In genomic region chrX:45068555-45068954, GRCh38 we compare ENCODE assay signal across 14 cellular contexts.
A peak's percentile ranks its signal among the peaks of the same experiment; 100 is the strongest.
DNase-seq lines count a peak whose midpoint lies in the region; ATAC-seq and TF ChIP-seq lines count a peak whose summit lies in the region.
"Had no signal": no experiment of that assay in that cellular context is flagged by ENCODE, and none has a peak within 500 bp of the region (broad histone marks: within the 10 kb centered on the region; RNA-seq: fewer than 3 reads in every experiment).

No MANE protein-coding gene starts in this region.

- peaks cover 34% of the 10 kb centered on the region for H3K36me3 Mint-ChIP-seq in MCF 10A (ENCODE audit: insufficient read depth, unreplicated experiment)
- H3K36me3 Mint-ChIP-seq in activated CD4-positive, alpha-beta memory T cell treated with anti-CD3 and anti-CD28 coated beads, Interleukin-2, amount 10 ng/mL, durations not matched to agents 7 days and 5 days (ENCODE audit: low read depth): peaks cover 44% of the 10 kb centered on the region

- no peaks in the 10 kb centered on the region for H3K36me3 ChIP-seq in breast epithelium

- no peaks in the 10 kb centered on the region for H3K9me3 Mint-ChIP-seq in MCF 10A (ENCODE audit: unreplicated experiment)
- H3K9me3 Mint-ChIP-seq in activated CD4-positive, alpha-beta memory T cell treated with anti-CD3 and anti-CD28 coated beads, Interleukin-2, amount 10 ng/mL, durations not matched to agents 7 days and 5 days: no peaks in the 10 kb centered on the region

- no peaks in the 10 kb centered on the region for H3K4me1 ChIP-seq in breast epithelium

- peak overlapping the region; percentile 20 for H3K27ac Mint-ChIP-seq in MCF 10A (ENCODE audit: low read depth, unreplicated experiment)
- peak overlapping the region; percentile 62 for H3K27ac Mint-ChIP-seq in activated CD4-positive, alpha-beta memory T cell treated with anti-CD3 and anti-CD28 coated beads, Interleukin-2, amount 10 ng/mL, durations not matched to agents 7 days and 5 days

- no peak overlapping the region for H3K4me3 Mint-ChIP-seq in MCF 10A (ENCODE audit: unreplicated experiment)
- peak overlapping the region; percentile 50 for H3K4me3 Mint-ChIP-seq in activated CD4-positive, alpha-beta memory T cell treated with anti-CD3 and anti-CD28 coated beads, Interleukin-2, amount 10 ng/mL, durations not matched to agents 7 days and 5 days

- no peaks in the 10 kb centered on the region for H3K27me3 Mint-ChIP-seq in MCF 10A (ENCODE audit: insufficient read depth, unreplicated experiment)
- H3K27me3 Mint-ChIP-seq in activated CD4-positive, alpha-beta memory T cell treated with anti-CD3 and anti-CD28 coated beads, Interleukin-2, amount 10 ng/mL, durations not matched to agents 7 days and 5 days: no peaks in the 10 kb centered on the region

- H3K4me3 ChIP-seq in breast epithelium: no peak overlapping the region
- H3K4me3 ChIP-seq: ascending aorta had no signal

- intact Hi-C loops in MCF 10A (cut with micrococcal nuclease) (no loop called here), breast epithelium (cut with DNase I; ENCODE audit: low total_unique reads) (no loop called here)

- BruUV-seq in MCF 10A (replicated peaks; lab: Mats Ljungman, UMichigan): no TSS peak

- POLR2A ChIA-PET in MCF 10A (lab: Yijun Ruan, JAX): interaction anchor here (0.5 to 8.4 kb wide), 3 partner anchors 57 to 195 kb away, joined by 3 to 56 read pairs (median 3); partner anchors contain the start of gene KDM6A
- POLR2A ChIA-PET in activated CD4-positive, alpha-beta memory T cell treated with anti-CD3 and anti-CD28 coated beads, Interleukin-2, amount 10 ng/mL, durations not matched to agents 7 days and 5 days (lab: Charles Lee): interaction anchor here (0.8 to 5.7 kb wide), 2 partner anchors 12 to 195 kb away, joined by 3 to 36 read pairs; partner anchors contain the start of gene KDM6A

- TF ChIP-seq CTCF in MCF 10A (IDR thresholded peaks at IDR 0.05; ENCODE audit: unreplicated experiment): no peak
- TF ChIP-seq CTCF in breast epithelium (IDR thresholded peaks at IDR 0.05): no peak

- H3K27ac ChIP-seq in breast epithelium: no peak overlapping the region
- H3K27ac ChIP-seq: ascending aorta had no signal

- CTCF ChIA-PET in MCF 10A (lab: Yijun Ruan, JAX): interaction anchor here (0.5 to 1.7 kb wide), 5 partner anchors 119 to 1033 kb away, joined by 3 to 6 read pairs (median 4); partner anchors contain the start of genes FUNDC1 and KDM6A
- CTCF ChIA-PET in activated CD4-positive, alpha-beta memory T cell treated with anti-CD3 and anti-CD28 coated beads, Interleukin-2, amount 10 ng/mL, durations not matched to agents 7 days and 5 days (lab: Charles Lee): no interaction called here

- ATAC-seq in GM21825 (IDR thresholded peaks at IDR 0.05; ENCODE audit: unreplicated experiment): no peak

- no peak for TF ChIP-seq POLR2A in breast epithelium (IDR thresholded peaks at IDR 0.05)

- no peaks in the 10 kb centered on the region for H3K27me3 ChIP-seq in breast epithelium
- H3K27me3 ChIP-seq: ascending aorta had no signal

- peaks cover 8% of the 10 kb centered on the region for H3K4me1 Mint-ChIP-seq in MCF 10A (ENCODE audit: insufficient read depth, unreplicated experiment)
- H3K4me1 Mint-ChIP-seq in activated CD4-positive, alpha-beta memory T cell treated with anti-CD3 and anti-CD28 coated beads, Interleukin-2, amount 10 ng/mL, durations not matched to agents 7 days and 5 days: peaks cover 35% of the 10 kb centered on the region

- no peaks in the 10 kb centered on the region for H3K9me3 ChIP-seq in breast epithelium
- H3K9me3 ChIP-seq: ascending aorta had no signal

- DNase-seq in MCF 10A (ENCODE audit: unreplicated experiment) (no peak), breast epithelium (ENCODE audit: low spot score in 2 of 2) (no peak), kidney tubule cell (ENCODE audit: low spot score) (peak; percentile 26), NCI-H1417 treated with DMSO at 0.1 percent for 48 hours (lab: John Stamatoyannopoulos, UW) (no peak), NCI-H446 (lab: John Stamatoyannopoulos, UW) (no peak), NCI-H2107 (lab: John Stamatoyannopoulos, UW) (no peak)
- DNase-seq in activated CD4-positive, alpha-beta memory T cell treated with anti-CD3 and anti-CD28 coated beads, Interleukin-2, amount 10 ng/mL, durations not matched to agents 7 days and 5 days: no peak
- DNase-seq: AML-193; KG1; NCI-H2081; stimulated activated CD4-positive, alpha-beta T cell treated with anti-CD3 and anti-CD28 coated beads, Interleukin-15, amount 100 ng/mL, for 24 hours; stimulated activated CD8-positive, alpha-beta memory T cell treated with anti-CD3 and anti-CD28 coated beads, Interleukin-4, amount 100 ng/mL, for 48 hours had no signal
